9 cellular contexts compared by ENCODE assay signal in genomic region chr16:67547423-67548264, GRCh38. TPM values are rescaled to one million over a fixed set of nuclear protein-coding genes. Genes with fewer than 3 reads are reported as not detected.
A peak's percentile ranks its signal among the peaks of the same experiment; 100 is the strongest.
DNase-seq lines count a peak whose midpoint lies in the region; ATAC-seq and TF ChIP-seq lines count a peak whose summit lies in the region.
"Had no signal": no experiment of that assay in that cellular context is flagged by ENCODE, and none has a peak within 500 bp of the region (broad histone marks: within the 10 kb centered on the region; RNA-seq: fewer than 3 reads in every experiment).

No MANE protein-coding gene starts in this region.

- H3K4me2 ChIP-seq in hepatocyte = no peak overlapping the region

- no peak overlapping the region for H2AFZ ChIP-seq in hepatocyte

- H4K20me1 ChIP-seq in hepatocyte (ENCODE audit: insufficient read depth, poor library complexity, severe bottlenecking) = no peaks in the 10 kb centered on the region

- peak; percentile 48 to 91 (median 61) for DNase-seq in CD4-positive, CD25-positive, alpha-beta regulatory T cell
- DNase-seq in UCSD-AML1 (lab: John Stamatoyannopoulos, UW; ENCODE audit: unreplicated experiment) = peak; percentile 69
- DNase-seq in hepatic stellate cell (ENCODE audit: low spot score) = peak; percentile 3
- DNase-seq in epidermal melanocyte (ENCODE audit: insufficient read length, low spot score) = no peak
- DNase-seq in NCI-H1092 (lab: John Stamatoyannopoulos, UW) = no peak
- no peak for DNase-seq in foreskin keratinocyte
- DNase-seq in hepatocyte (ENCODE audit: low spot score) = no peak

- H3K27me3 ChIP-seq in CD4-positive, CD25-positive, alpha-beta regulatory T cell (ENCODE audit: control insufficient read depth, insufficient read depth, low read length) = no peaks in the 10 kb centered on the region
- H3K27me3 ChIP-seq in foreskin keratinocyte = no peaks in the 10 kb centered on the region
- H3K27me3 ChIP-seq in hepatocyte = no peaks in the 10 kb centered on the region
- H3K27me3 ChIP-seq: right lobe of liver had no signal

- peaks cover 10% of the 10 kb centered on the region for H3K36me3 Mint-ChIP-seq in CD4-positive, CD25-positive, alpha-beta regulatory T cell

- no peaks in the 10 kb centered on the region for H3K9me3 Mint-ChIP-seq in CD4-positive, CD25-positive, alpha-beta regulatory T cell

- peak overlapping the region; percentile 76 for H3K27ac ChIP-seq in CD4-positive, CD25-positive, alpha-beta regulatory T cell (ENCODE audit: insufficient read depth, low read length, poor library complexity, severe bottlenecking)
- H3K27ac ChIP-seq in foreskin keratinocyte = no peak overlapping the region
- H3K27ac ChIP-seq in hepatocyte = no peak overlapping the region

- no peaks in the 10 kb centered on the region for H3K79me2 ChIP-seq in hepatocyte

- H3K4me1 ChIP-seq in CD4-positive, CD25-positive, alpha-beta regulatory T cell (ENCODE audit: control insufficient read depth, insufficient read depth, low read length, poor library complexity, severe bottlenecking) = peaks cover 44% of the 10 kb centered on the region
- H3K4me1 ChIP-seq in foreskin keratinocyte (peaks cover 8% of the 10 kb centered on the region), hepatocyte (ENCODE audit: insufficient read depth) (no peaks in the 10 kb centered on the region)

- peak overlapping the region; percentile 87 to 92 (median 88) for H3K4me3 Mint-ChIP-seq in CD4-positive, CD25-positive, alpha-beta regulatory T cell

- H3K9me3 ChIP-seq in CD4-positive, CD25-positive, alpha-beta regulatory T cell (ENCODE audit: control insufficient read depth in 2 of 2, low read length in 2 of 2) = no peaks in the 10 kb centered on the region
- H3K9me3 ChIP-seq in hepatocyte (ENCODE audit: low read depth) = no peaks in the 10 kb centered on the region
- H3K9me3 ChIP-seq: right lobe of liver had no signal

- H3K27me3 Mint-ChIP-seq in CD4-positive, CD25-positive, alpha-beta regulatory T cell = peaks cover under 1% of the 10 kb centered on the region

- TF ChIP-seq CTCF in foreskin keratinocyte (conservative IDR thresholded peaks at IDR 0.05) (no peak), hepatocyte (IDR thresholded peaks at IDR 0.05; ENCODE audit: poor library complexity) (no peak)

- H3K36me3 ChIP-seq in CD4-positive, CD25-positive, alpha-beta regulatory T cell (ENCODE audit: control insufficient read depth, insufficient read depth, low read length) = peaks cover 4% of the 10 kb centered on the region
- no peaks in the 10 kb centered on the region for H3K36me3 ChIP-seq in hepatocyte (replicated peaks; ENCODE audit: insufficient read depth, low read depth)

- H3K4me1 Mint-ChIP-seq in CD4-positive, CD25-positive, alpha-beta regulatory T cell = peaks cover 12 to 73% (median 34%) of the 10 kb centered on the region in 4 donors

- H3K4me3 ChIP-seq in CD4-positive, CD25-positive, alpha-beta regulatory T cell (ENCODE audit: low read depth, low read length) = peak overlapping the region; percentile 57
- H3K4me3 ChIP-seq in hepatocyte = no peak overlapping the region
- H3K4me3 ChIP-seq: right lobe of liver had no signal

- no peaks in the 10 kb centered on the region for H3K9me2 ChIP-seq in hepatocyte (replicated peaks; ENCODE audit: insufficient read depth)

- ATAC-seq in CD4-positive, CD25-positive, alpha-beta regulatory T cell (ENCODE audit: low read depth in 2 of 2) = peak; percentile 75 to 84
- ATAC-seq in GM21737 (IDR thresholded peaks at IDR 0.05; ENCODE audit: unreplicated experiment) (peak; percentile 45), foreskin keratinocyte (no peak)

- H3K27ac Mint-ChIP-seq in CD4-positive, CD25-positive, alpha-beta regulatory T cell = peak overlapping the region; percentile 95 to 100 (median 97)

- WGBS in hepatocyte (ENCODE audit: low lambda C conversion rate, missing lambda C conversion rate) = 88% methylated on average over 16 of the region's 16 CpGs

RNA-seq across cellular contexts. Expression of gene CTCF, which starts 14.7 kb away (rescaled TPM):
- total RNA-seq in CD4-positive, CD25-positive, alpha-beta regulatory T cell = 63.6 TPM
- polyA plus RNA-seq in CD4-positive, CD25-positive, alpha-beta regulatory T cell = 10 to 100 TPM; 44.5 to 80.2 (median 52.9) TPM
- total RNA-seq in foreskin keratinocyte = 37.0 and 42.9 TPM in 2 replicates
- 17.8 and 22.1 TPM in 2 replicates for polyA plus RNA-seq in foreskin keratinocyte
- total RNA-seq in hepatocyte = 44.1 and 46.0 TPM in 2 replicates
- polyA plus RNA-seq in hepatocyte = 35.5 and 36.8 TPM in 2 replicates

RNA-seq across cellular contexts. Expression of gene RIPOR1, which starts 19.0 kb away (rescaled TPM):
- 16.6 TPM for total RNA-seq in CD4-positive, CD25-positive, alpha-beta regulatory T cell
- polyA plus RNA-seq in CD4-positive, CD25-positive, alpha-beta regulatory T cell = 1 to 10 TPM in 3 of 4 donors, under 1 TPM in 1; 0.91 to 3.1 (median 2.1) TPM
- total RNA-seq in foreskin keratinocyte (31.6 and 32.0 TPM in 2 replicates), hepatocyte (12.5 and 12.9 TPM in 2 replicates)
- polyA plus RNA-seq in foreskin keratinocyte (29.3 and 29.9 TPM in 2 replicates), hepatocyte (37.8 and 38.3 TPM in 2 replicates)

Comparison
In these comparisons a context has a peak if more than half of its experiments do, and no peak if none do; other contexts are left out.
1. DNase-seq: peak in CD4-positive, CD25-positive, alpha-beta regulatory T cell (3 of 3), UCSD-AML1 (single experiment) and hepatic stellate cell (single experiment); none in epidermal melanocyte (single experiment), NCI-H1092 (single experiment), foreskin keratinocyte (0 of 2) and hepatocyte (single experiment).